1 cellular context compared by ENCODE assay signal in genomic region chr10:132657737-132658136, GRCh38.
TF ChIP-seq lines count a peak whose summit lies in the region.

No MANE protein-coding gene starts in this region.

TF ChIP-seq in WTC11, 78 proteins besides CTCF, POLR2A, EP300 and RAD21 (continued from another document):
- TF ChIP-seq CDX4 (CRISPR knock-in tag; IDR thresholded peaks at IDR 0.05; ENCODE audit: borderline replicate concordance), result no peak
